Comparison of ENCODE assay signal across 7 cellular contexts in genomic region chr17:2572304-2572609, GRCh38. TPM values are rescaled to one million over a fixed set of nuclear protein-coding genes. Genes with fewer than 3 reads are reported as not detected.
DNase-seq lines count a peak whose midpoint lies in the region; ATAC-seq, FAIRE-seq and TF ChIP-seq lines count a peak whose summit lies in the region.
"Not testable (repeated sequence)": the region's sequence is repeated elsewhere in the genome, so short reads cannot be mapped to it uniquely, and the experiment has no call there.

No MANE protein-coding gene starts in this region.

- not testable (repeated sequence) for H3K9me2 ChIP-seq in OCI-LY7 (ENCODE audit: insufficient read depth, low read length)

- intact Hi-C loops in OCI-LY7 (cut with micrococcal nuclease; ENCODE audit: unreplicated experiment); left lung (cut with DNase I): not testable (repeated sequence)

- not testable (repeated sequence) for TF ChIP-seq CTCF in OCI-LY7 (conservative IDR thresholded peaks at IDR 0.05; ENCODE audit: low read length); left lung (IDR thresholded peaks at IDR 0.05)

- BruUV-seq in OCI-LY7 (replicated peaks; lab: Mats Ljungman, UMichigan), result not testable (repeated sequence)

- ATAC-seq in GM19328 (IDR thresholded peaks at IDR 0.05; ENCODE audit: unreplicated experiment) (peak; percentile 20), HG03045 (IDR thresholded peaks at IDR 0.05; ENCODE audit: unreplicated experiment) (peak; percentile 28), left lung (peak; percentile 89)

- H3K4me2 ChIP-seq in BLaER1 (peak overlapping the region; percentile 43), OCI-LY7 (ENCODE audit: low read length) (peak overlapping the region; percentile 60)

- H3K79me2 ChIP-seq in OCI-LY7 (ENCODE audit: insufficient read depth, low read depth, low read length), result not testable (repeated sequence)

- 76 to 82% (median 76%) methylated on average over 7 of the region's 7 CpGs for WGBS in small intestine, 3 donors

- H3K4me1 ChIP-seq in BLaER1; OCI-LY7 (ENCODE audit: insufficient read depth, low read length, poor library complexity, severe bottlenecking); left lung; small intestine (ENCODE audit: control insufficient read depth in 2 of 2, insufficient read depth in 1 of 2, low read depth in 1 of 2, low read length in 1 of 2): not testable (repeated sequence)

- not testable (repeated sequence) for H3K36me3 ChIP-seq in BLaER1; OCI-LY7 (ENCODE audit: insufficient read depth, low read length); left lung; small intestine (ENCODE audit: control insufficient read depth in 2 of 2, insufficient read depth in 2 of 2, low read length in 2 of 2)

- H3K9ac ChIP-seq in BLaER1, result not testable (repeated sequence)

- H3K27ac ChIP-seq in BLaER1, result not testable (repeated sequence)
- H3K27ac ChIP-seq in OCI-LY7 (ENCODE audit: low read depth, low read length, poor library complexity, severe bottlenecking), result peak overlapping the region; percentile 11
- H3K27ac ChIP-seq in left lung, result peak overlapping the region in 1 of 2 donors; percentile 26
- peak overlapping the region; percentile 11 to 57 for H3K27ac ChIP-seq in small intestine (ENCODE audit: low read depth in 1 of 2, low read length in 1 of 2)

- H3K4me3 ChIP-seq in BLaER1; left lung; small intestine (ENCODE audit: low read depth in 1 of 2, low read length in 2 of 2): not testable (repeated sequence)
- H3K4me3 ChIP-seq in OCI-LY7 (ENCODE audit: low read depth, low read length, poor library complexity, severe bottlenecking), result peak overlapping the region; percentile 31

- H3K27me3 ChIP-seq in BLaER1; left lung; small intestine (ENCODE audit: control insufficient read depth in 2 of 2, insufficient read depth in 2 of 2, low read length in 2 of 2): not testable (repeated sequence)

- DNase-seq in KBM-7, result peak; percentile 35
- peak; percentile 18 for DNase-seq in OCI-LY7 (ENCODE audit: low spot score)
- not testable (repeated sequence) for DNase-seq in left lung, small intestine

- POLR2A ChIA-PET in OCI-LY7 (lab: Charles Lee), result interaction anchor here (1.2 kb wide), 1 partner anchor 101 kb away, joined by 5 read pairs; no protein-coding TSS in a partner anchor

- not testable (repeated sequence) for H4K20me1 ChIP-seq in BLaER1; OCI-LY7 (ENCODE audit: insufficient read depth, low read length)

- not testable (repeated sequence) for FAIRE-seq in small intestine (lab: Jason Lieb, UNC)

- peak overlapping the region; percentile 95 for H2AFZ ChIP-seq in OCI-LY7 (ENCODE audit: low read length)

- not testable (repeated sequence) for H3K9me3 ChIP-seq in BLaER1; OCI-LY7 (ENCODE audit: low read length); left lung; small intestine (ENCODE audit: control insufficient read depth, low read depth)

- in situ Hi-C loops in KBM-7 (cut with MboI; ENCODE audit: low pct_unique_long_range_greater_than_20kb, low sequenced_read_pairs), result not testable (repeated sequence)

- CTCF ChIA-PET in OCI-LY7 (lab: Charles Lee; ENCODE audit: unreplicated experiment), result interaction anchor here (0.5 kb wide), 1 partner anchor 137 kb away, joined by 5 read pairs; no protein-coding TSS in a partner anchor

RNA-seq across cellular contexts. Expression of gene PAFAH1B1, which starts 21.2 kb away (rescaled TPM):
- 51.1 and 61.3 TPM in 2 replicates for total RNA-seq in OCI-LY7 (2014; rRNA removed; shearing (Covaris generic))
- 127 and 138 TPM in 2 replicates for total RNA-seq in OCI-LY7 (2022)
- 100 to 1,000 TPM; 135 to 136 TPM for total RNA-seq in left lung
- polyA plus RNA-seq in small intestine, result 10 to 100 TPM; 40.2 to 58.4 (median 42.2) TPM

Comparison
In these comparisons a context has a peak if more than half of its experiments do, and no peak if none do; other contexts are left out.
1. ATAC-seq: peak in every context shown above with its lines; median percentile 89 in left lung; 28 in HG03045; 20 in GM19328.